In genomic region chr1:155242805-155243358, GRCh38 we compare ENCODE assay signal across 9 cellular contexts. TPM values are rescaled to one million over a fixed set of nuclear protein-coding genes. Genes with fewer than 3 reads are reported as not detected.
DNase-seq lines count a peak whose midpoint lies in the region; ATAC-seq, FAIRE-seq and TF ChIP-seq lines count a peak whose summit lies in the region.
"Had no signal": no experiment of that assay in that cellular context is flagged by ENCODE, and none has a peak within 500 bp of the region (broad histone marks: within the 10 kb centered on the region; RNA-seq: fewer than 3 reads in every experiment).

No MANE protein-coding gene starts in this region.

- H3K4me1 ChIP-seq in iPS-15b (ENCODE audit: control insufficient read depth, insufficient read depth, low read length), result no peaks in the 10 kb centered on the region
- peaks cover 4 to 42% (median 28%) of the 10 kb centered on the region in 5 donors for H3K4me1 ChIP-seq in subcutaneous abdominal adipose tissue (ENCODE audit: control insufficient read depth in 5 of 5, insufficient read depth in 5 of 5, low read length in 5 of 5)
- peaks cover 9 to 11% of the 10 kb centered on the region in 2 donors for H3K4me1 ChIP-seq in kidney (ENCODE audit: control insufficient read depth in 1 of 2, insufficient read depth in 1 of 2, low read depth in 1 of 2, low read length in 2 of 2)

- CTCF ChIA-PET in activated CD4-positive, alpha-beta T cell treated with anti-CD3 and anti-CD28 coated beads for 36 hours (lab: Charles Lee), result interaction anchor here (1.0 to 3.1 kb wide), 3 partner anchors 8 to 36 kb away, joined by 3 to 26 read pairs (median 3); partner anchors contain the start of gene THBS3
- CTCF ChIA-PET in activated CD8-positive, alpha-beta T cell treated with anti-CD3 and anti-CD28 coated beads for 36 hours (lab: Charles Lee), result interaction anchor here (1.0 to 2.6 kb wide), 6 partner anchors 13 to 67 kb away, joined by 3 to 18 read pairs (median 6); partner anchors contain the start of genes ENTREP3, MTX1 and THBS3

- ATAC-seq in activated CD4-positive, alpha-beta T cell treated with anti-CD3 and anti-CD28 coated beads for 36 hours, result no peak
- ATAC-seq in activated CD8-positive, alpha-beta T cell treated with anti-CD3 and anti-CD28 coated beads for 36 hours, result no peak

- intact Hi-C loops in activated CD4-positive, alpha-beta T cell treated with anti-CD3 and anti-CD28 coated beads for 36 hours (cut with DNase I, micrococcal nuclease), result no loop called here
- intact Hi-C loops in activated CD8-positive, alpha-beta T cell treated with anti-CD3 and anti-CD28 coated beads for 36 hours (cut with micrococcal nuclease), result loop anchor here (5.0 kb wide), 1 partner anchor 36 kb away; the partner anchor contains the start of genes MTX1 and THBS3
- intact Hi-C loops in kidney (cut with DNase I), result no loop called here

- H3K27me3 ChIP-seq in iPS-15b (ENCODE audit: control insufficient read depth, insufficient read depth, low read length) (peaks cover 26% of the 10 kb centered on the region), subcutaneous abdominal adipose tissue (ENCODE audit: control insufficient read depth in 5 of 5, insufficient read depth in 4 of 5, low read length in 5 of 5) (peaks cover 0 to 3% (median 0%) of the 10 kb centered on the region in 5 donors)

- H3K9me3 ChIP-seq in iPS-15b (ENCODE audit: control insufficient read depth, insufficient read depth, low read length), result no peaks in the 10 kb centered on the region
- no peaks in the 10 kb centered on the region for H3K9me3 ChIP-seq in subcutaneous abdominal adipose tissue (ENCODE audit: control insufficient read depth in 5 of 5, low read length in 5 of 5)
- H3K9me3 ChIP-seq in kidney (ENCODE audit: control insufficient read depth in 1 of 2, low read length in 2 of 2), result no peaks in the 10 kb centered on the region

- H3K4me3 ChIP-seq in iPS-15b (ENCODE audit: low read depth, low read length), result peak overlapping the region; percentile 53
- peak overlapping the region in 4 of 5 donors; percentile 69 to 80 (median 78) for H3K4me3 ChIP-seq in subcutaneous abdominal adipose tissue (ENCODE audit: low read depth in 1 of 5, low read length in 5 of 5)
- H3K4me3 ChIP-seq in kidney (ENCODE audit: low read length in 2 of 2), result peak overlapping the region in 1 of 2 donors; percentile 77

- no peaks in the 10 kb centered on the region for H3K9me3 Mint-ChIP-seq in activated CD4-positive, alpha-beta T cell treated with anti-CD3 and anti-CD28 coated beads for 36 hours (ENCODE audit: low read depth)
- no peaks in the 10 kb centered on the region for H3K9me3 Mint-ChIP-seq in activated CD8-positive, alpha-beta T cell treated with anti-CD3 and anti-CD28 coated beads for 36 hours

- no peak overlapping the region for H3K9ac ChIP-seq in iPS-15b (ENCODE audit: low read depth, low read length)
- peak overlapping the region in 1 of 5 donors; percentile 78 for H3K9ac ChIP-seq in subcutaneous abdominal adipose tissue (ENCODE audit: low read length in 5 of 5)
- H3K9ac ChIP-seq in kidney (ENCODE audit: low read length in 2 of 2), result peak overlapping the region in 1 of 2 donors; percentile 32

- H3K4me1 Mint-ChIP-seq in activated CD4-positive, alpha-beta T cell treated with anti-CD3 and anti-CD28 coated beads for 36 hours, result peaks cover 44% of the 10 kb centered on the region
- peaks cover 41% of the 10 kb centered on the region for H3K4me1 Mint-ChIP-seq in activated CD8-positive, alpha-beta T cell treated with anti-CD3 and anti-CD28 coated beads for 36 hours (ENCODE audit: low read depth)

- no peak for FAIRE-seq in kidney (lab: Jason Lieb, UNC)

- peaks cover 2% of the 10 kb centered on the region for H3K27me3 Mint-ChIP-seq in activated CD4-positive, alpha-beta T cell treated with anti-CD3 and anti-CD28 coated beads for 36 hours
- peaks cover 2% of the 10 kb centered on the region for H3K27me3 Mint-ChIP-seq in activated CD8-positive, alpha-beta T cell treated with anti-CD3 and anti-CD28 coated beads for 36 hours

- no peak for TF ChIP-seq CTCF in activated CD8-positive, alpha-beta T cell treated with anti-CD3 and anti-CD28 coated beads for 36 hours (IDR thresholded peaks at IDR 0.05)
- TF ChIP-seq CTCF in kidney (IDR thresholded peaks at IDR 0.05; ENCODE audit: borderline replicate concordance, extremely low read depth, insufficient read depth), result no peak

- peaks cover 11% of the 10 kb centered on the region for H3K36me3 Mint-ChIP-seq in activated CD4-positive, alpha-beta T cell treated with anti-CD3 and anti-CD28 coated beads for 36 hours (ENCODE audit: low read depth)
- H3K36me3 Mint-ChIP-seq in activated CD8-positive, alpha-beta T cell treated with anti-CD3 and anti-CD28 coated beads for 36 hours (ENCODE audit: low read depth), result peaks cover 21% of the 10 kb centered on the region

- H3K27ac ChIP-seq in subcutaneous abdominal adipose tissue (ENCODE audit: low read depth, low read length) (no peak overlapping the region), kidney (ENCODE audit: low read depth in 2 of 2, low read length in 2 of 2) (no peak overlapping the region)

- peak overlapping the region; percentile 90 for H3K27ac Mint-ChIP-seq in activated CD4-positive, alpha-beta T cell treated with anti-CD3 and anti-CD28 coated beads for 36 hours
- H3K27ac Mint-ChIP-seq in activated CD8-positive, alpha-beta T cell treated with anti-CD3 and anti-CD28 coated beads for 36 hours, result peak overlapping the region; percentile 95

- peak overlapping the region; percentile 80 for H3K4me3 Mint-ChIP-seq in activated CD4-positive, alpha-beta T cell treated with anti-CD3 and anti-CD28 coated beads for 36 hours
- H3K4me3 Mint-ChIP-seq in activated CD8-positive, alpha-beta T cell treated with anti-CD3 and anti-CD28 coated beads for 36 hours, result peak overlapping the region; percentile 71

- POLR2A ChIA-PET in activated CD4-positive, alpha-beta T cell treated with anti-CD3 and anti-CD28 coated beads for 36 hours (lab: Charles Lee), result interaction anchor here (0.6 to 1.9 kb wide), 2 partner anchors 34 kb away, joined by 3 to 5 read pairs; no protein-coding TSS in a partner anchor
- POLR2A ChIA-PET in activated CD8-positive, alpha-beta T cell treated with anti-CD3 and anti-CD28 coated beads for 36 hours (lab: Charles Lee), result interaction anchor here (1.1 to 3.7 kb wide), 7 partner anchors 14 to 452 kb away, joined by 3 to 23 read pairs (median 5); partner anchors contain the start of genes KRTCAP2, MTX1 and THBS3

- H3K36me3 ChIP-seq in iPS-15b (ENCODE audit: control insufficient read depth, insufficient read depth, low read length) (peaks cover 5% of the 10 kb centered on the region), subcutaneous abdominal adipose tissue (ENCODE audit: control insufficient read depth in 5 of 5, insufficient read depth in 5 of 5, low read length in 5 of 5) (peaks cover 0 to 23% (median 10%) of the 10 kb centered on the region in 5 donors), kidney (ENCODE audit: control insufficient read depth in 1 of 2, insufficient read depth in 2 of 2, low read length in 2 of 2) (peaks cover 0 to 2% of the 10 kb centered on the region in 2 donors)

- DNase-seq in activated CD4-positive, alpha-beta T cell treated with anti-CD3 and anti-CD28 coated beads for 36 hours, result no peak
- DNase-seq in activated CD4-positive, alpha-beta T cell treated with anti-CD3 and anti-CD28 coated beads for 4 hours, result no peak
- DNase-seq in activated CD8-positive, alpha-beta T cell treated with anti-CD3 and anti-CD28 coated beads for 36 hours, result no peak
- no peak for DNase-seq in SHP77 (lab: John Stamatoyannopoulos, UW)
- no peak for DNase-seq in kidney
- DNase-seq in NK-92 treated with Interleukin-12 subunit alpha and Interleukin-12 subunit beta, amount 100 ng/mL, for 24 hours (lab: John Stamatoyannopoulos, UW), result no peak
- DNase-seq: MM.1S had no signal

RNA-seq across cellular contexts. Expression of gene ENTREP3, which starts 12.4 kb away (rescaled TPM):
- total RNA-seq in activated CD4-positive, alpha-beta T cell treated with anti-CD3 and anti-CD28 coated beads for 36 hours, result 10 to 100 TPM; 29.7 to 34.8 TPM
- total RNA-seq in activated CD8-positive, alpha-beta T cell treated with anti-CD3 and anti-CD28 coated beads for 36 hours, result 10 to 100 TPM; 41.1 to 42.2 TPM
- 22.8 TPM for total RNA-seq in kidney
- 19.8 TPM for polyA plus RNA-seq in kidney (ENCODE audit: insufficient read depth, low read depth, low replicate concordance)

RNA-seq across cellular contexts. Expression of gene SCAMP3, which starts 19.3 kb away (rescaled TPM):
- 10 to 100 TPM; 82.0 to 95.5 TPM for total RNA-seq in activated CD4-positive, alpha-beta T cell treated with anti-CD3 and anti-CD28 coated beads for 36 hours
- 10 to 100 TPM; 81.3 to 97.2 TPM for total RNA-seq in activated CD8-positive, alpha-beta T cell treated with anti-CD3 and anti-CD28 coated beads for 36 hours
- 66.7 TPM for total RNA-seq in kidney
- polyA plus RNA-seq in kidney (ENCODE audit: insufficient read depth, low read depth, low replicate concordance), result 89.1 TPM

RNA-seq across cellular contexts. Expression of gene CLK2, which starts 30.4 kb away (rescaled TPM):
- total RNA-seq in activated CD4-positive, alpha-beta T cell treated with anti-CD3 and anti-CD28 coated beads for 36 hours, result 10 to 100 TPM; 81.4 to 86.6 TPM
- total RNA-seq in activated CD8-positive, alpha-beta T cell treated with anti-CD3 and anti-CD28 coated beads for 36 hours, result 10 to 100 TPM; 80.6 to 85.4 TPM
- 59.7 TPM for total RNA-seq in kidney
- polyA plus RNA-seq in kidney (ENCODE audit: insufficient read depth, low read depth, low replicate concordance), result 28.9 TPM

RNA-seq across cellular contexts. Expression of gene HCN3, which starts 34.4 kb away (rescaled TPM):
- total RNA-seq in activated CD4-positive, alpha-beta T cell treated with anti-CD3 and anti-CD28 coated beads for 36 hours, result 1 to 10 TPM; 1.9 to 2.3 TPM
- total RNA-seq in activated CD8-positive, alpha-beta T cell treated with anti-CD3 and anti-CD28 coated beads for 36 hours, result 1 to 10 TPM; 1.5 TPM
- 3.3 TPM for total RNA-seq in kidney
- polyA plus RNA-seq in kidney (ENCODE audit: insufficient read depth, low read depth, low replicate concordance), result 4.5 TPM

RNA-seq across cellular contexts. Expression of gene MTX1, which starts 34.4 kb away (rescaled TPM):
- 10 to 100 TPM; 52.8 to 52.9 TPM for total RNA-seq in activated CD4-positive, alpha-beta T cell treated with anti-CD3 and anti-CD28 coated beads for 36 hours
- 10 to 100 TPM; 59.2 to 61.0 TPM for total RNA-seq in activated CD8-positive, alpha-beta T cell treated with anti-CD3 and anti-CD28 coated beads for 36 hours
- total RNA-seq in kidney, result 38.8 TPM
- polyA plus RNA-seq in kidney (ENCODE audit: insufficient read depth, low read depth, low replicate concordance), result 86.9 TPM
